15 cellular contexts compared by ENCODE assay signal in the genomic region with DNA sequence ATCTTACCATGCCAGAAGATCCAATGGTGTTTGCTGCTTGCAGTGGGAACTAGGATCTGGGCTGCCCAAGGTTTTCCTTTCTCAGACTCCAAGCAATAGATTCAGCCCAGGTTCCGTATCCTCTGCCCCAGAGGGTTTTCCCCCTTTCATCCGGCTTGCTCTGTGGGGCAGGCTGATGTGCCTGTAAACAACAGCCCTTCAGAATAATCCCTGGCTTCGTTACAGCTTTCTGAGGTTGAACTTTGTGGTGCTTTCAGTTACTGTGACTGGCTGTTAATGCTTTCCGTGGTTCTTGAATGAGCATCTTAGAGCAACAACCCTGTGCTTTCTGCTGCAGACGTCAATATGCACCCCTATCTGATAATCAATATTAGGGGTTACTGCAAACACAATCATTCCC.
A peak's percentile ranks its signal among the peaks of the same experiment; 100 is the strongest.
DNase-seq lines count a peak whose midpoint lies in the region; ATAC-seq and TF ChIP-seq lines count a peak whose summit lies in the region.
"Had no signal": no experiment of that assay in that cellular context is flagged by ENCODE, and none has a peak within 500 bp of the region (broad histone marks: within the 10 kb centered on the region; RNA-seq: fewer than 3 reads in every experiment).

No MANE protein-coding gene starts in this region.

- TF ChIP-seq CTCF in WTC11 (IDR thresholded peaks at IDR 0.05) (no peak), HFFc6 (IDR thresholded peaks at IDR 0.05) (no peak)

- H3K4me3 Mint-ChIP-seq in WTC11, result no peak overlapping the region
- H3K4me3 Mint-ChIP-seq in HFFc6, result no peak overlapping the region
- no peak overlapping the region for H3K4me3 Mint-ChIP-seq in activated naive CD4-positive, alpha-beta T cell treated with anti-CD3 and anti-CD28 coated beads, Interleukin-2, amount 10 ng/mL, durations not matched to agents 7 days and 5 days
- H3K4me3 Mint-ChIP-seq: CD8-positive, alpha-beta memory T cell had no signal

- H3K36me3 Mint-ChIP-seq in WTC11 (no peaks in the 10 kb centered on the region), HFFc6 (ENCODE audit: low read depth) (no peaks in the 10 kb centered on the region)
- H3K36me3 Mint-ChIP-seq in activated naive CD4-positive, alpha-beta T cell treated with anti-CD3 and anti-CD28 coated beads, Interleukin-2, amount 10 ng/mL, durations not matched to agents 7 days and 5 days, result no peaks in the 10 kb centered on the region
- H3K36me3 Mint-ChIP-seq: CD8-positive, alpha-beta memory T cell had no signal

- H3K27ac Mint-ChIP-seq in WTC11, result no peak overlapping the region
- no peak overlapping the region for H3K27ac Mint-ChIP-seq in HFFc6
- H3K27ac Mint-ChIP-seq in activated naive CD4-positive, alpha-beta T cell treated with anti-CD3 and anti-CD28 coated beads, Interleukin-2, amount 10 ng/mL, durations not matched to agents 7 days and 5 days, result no peak overlapping the region
- H3K27ac Mint-ChIP-seq: CD8-positive, alpha-beta memory T cell had no signal

- CTCF ChIA-PET in WTC11 (lab: Charles Lee), result no interaction called here
- CTCF ChIA-PET in activated naive CD4-positive, alpha-beta T cell treated with anti-CD3 and anti-CD28 coated beads, Interleukin-2, amount 10 ng/mL, durations not matched to agents 7 days and 5 days (lab: Charles Lee), result no interaction called here

- H3K9me3 Mint-ChIP-seq in WTC11, result no peaks in the 10 kb centered on the region
- H3K9me3 Mint-ChIP-seq in HFFc6, result peaks cover 24% of the 10 kb centered on the region
- peaks cover 11% of the 10 kb centered on the region for H3K9me3 Mint-ChIP-seq in activated naive CD4-positive, alpha-beta T cell treated with anti-CD3 and anti-CD28 coated beads, Interleukin-2, amount 10 ng/mL, durations not matched to agents 7 days and 5 days

- DNase-seq in WTC11 (ENCODE audit: low spot score) (no peak), epidermal melanocyte (ENCODE audit: insufficient read length, low spot score) (peak; percentile 45), midbrain (lab: John Stamatoyannopoulos, UW) (peak; percentile 53), 8988T (no peak), HFFc6 (no peak)
- DNase-seq in activated naive CD4-positive, alpha-beta T cell treated with anti-CD3 and anti-CD28 coated beads, Interleukin-2, amount 10 ng/mL, durations not matched to agents 7 days and 5 days, result no peak
- no peak for DNase-seq in activated CD4-positive, alpha-beta T cell treated with anti-CD3 and anti-CD28 coated beads for 48 hours
- DNase-seq: CD8-positive, alpha-beta memory T cell; DMS 273 treated with DMSO at 0.1 percent for 48 hours; H7; Karpas-422; NCI-H2029; NCI-H2171 treated with DMSO at 0.1 percent for 48 hours; NCI-H510A; SJCRH30 had no signal

- peak; percentile 38; the same call in 1 of the 2 replicates for ATAC-seq in WTC11

- peaks cover 18% of the 10 kb centered on the region for H3K4me1 Mint-ChIP-seq in WTC11
- H3K4me1 Mint-ChIP-seq in HFFc6 (ENCODE audit: low read depth), result no peaks in the 10 kb centered on the region
- H3K4me1 Mint-ChIP-seq in activated naive CD4-positive, alpha-beta T cell treated with anti-CD3 and anti-CD28 coated beads, Interleukin-2, amount 10 ng/mL, durations not matched to agents 7 days and 5 days, result no peaks in the 10 kb centered on the region
- H3K4me1 Mint-ChIP-seq: CD8-positive, alpha-beta memory T cell had no signal

- H3K27me3 Mint-ChIP-seq in WTC11 (ENCODE audit: low read depth), result no peaks in the 10 kb centered on the region
- peaks cover 2% of the 10 kb centered on the region; the same call in 1 of the 2 replicates for H3K27me3 Mint-ChIP-seq in HFFc6 (ENCODE audit: insufficient read depth)
- H3K27me3 Mint-ChIP-seq in activated naive CD4-positive, alpha-beta T cell treated with anti-CD3 and anti-CD28 coated beads, Interleukin-2, amount 10 ng/mL, durations not matched to agents 7 days and 5 days, result no peaks in the 10 kb centered on the region
- H3K27me3 Mint-ChIP-seq: CD8-positive, alpha-beta memory T cell had no signal

- POLR2A ChIA-PET in WTC11 (lab: Charles Lee), result no interaction called here

TF ChIP-seq in WTC11, 78 proteins besides CTCF, POLR2A, EP300 and RAD21 (continues in another document):
- no peak for TF ChIP-seq ZBTB21 (CRISPR knock-in tag; IDR thresholded peaks at IDR 0.05; ENCODE audit: borderline replicate concordance)
- TF ChIP-seq STAT6 (CRISPR knock-in tag; conservative IDR thresholded peaks at IDR 0.05; ENCODE audit: low read depth), result no peak
- TF ChIP-seq GTF2I (CRISPR knock-in tag; conservative IDR thresholded peaks at IDR 0.05), result no peak
- no peak for TF ChIP-seq AR (CRISPR knock-in tag; IDR thresholded peaks at IDR 0.05)
- no peak for TF ChIP-seq ZMAT4 (CRISPR knock-in tag; IDR thresholded peaks at IDR 0.05)
- TF ChIP-seq ETV6 (CRISPR knock-in tag; IDR thresholded peaks at IDR 0.05), result no peak
- TF ChIP-seq HMGA2 (CRISPR knock-in tag; IDR thresholded peaks at IDR 0.05), result no peak
- TF ChIP-seq ZSCAN18 (CRISPR knock-in tag; IDR thresholded peaks at IDR 0.05), result no peak
- no peak for TF ChIP-seq NR3C1 (CRISPR knock-in tag; conservative IDR thresholded peaks at IDR 0.05; ENCODE audit: low read depth)

Comparison
In these comparisons a context has a peak if more than half of its experiments do, and no peak if none do; other contexts are left out.
1. DNase-seq: peak in epidermal melanocyte (single experiment) and midbrain (single experiment); none in WTC11 (single experiment), 8988T (single experiment), HFFc6 (single experiment), activated naive CD4-positive, alpha-beta T cell treated with anti-CD3 and anti-CD28 coated beads, Interleukin-2, amount 10 ng/mL, durations not matched to agents 7 days and 5 days (single experiment) and activated CD4-positive, alpha-beta T cell treated with anti-CD3 and anti-CD28 coated beads for 48 hours (single experiment).